1 cellular context compared by ENCODE assay signal in the genomic region with DNA sequence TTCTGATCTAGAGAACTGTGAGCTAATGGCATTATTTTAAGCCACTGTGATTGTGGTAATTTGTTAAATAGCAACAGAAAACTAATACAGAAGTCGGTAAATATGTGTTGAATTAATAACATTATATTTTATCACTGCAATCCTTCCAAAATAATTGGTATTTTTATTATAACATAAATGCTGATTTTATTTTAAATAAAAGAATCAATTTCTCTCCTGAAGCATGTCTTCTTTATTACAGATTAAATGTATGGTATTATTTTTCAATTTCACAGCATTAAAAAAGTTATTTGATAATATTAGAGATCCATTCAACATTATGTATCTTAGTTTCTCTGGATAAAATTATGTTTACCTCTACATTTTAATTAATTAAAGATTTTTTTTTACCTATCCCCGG.
TF ChIP-seq lines count a peak whose summit lies in the region.

No MANE protein-coding gene starts in this region.

TF ChIP-seq in GM23338, 12 proteins besides CTCF, POLR2A, EP300 and RAD21 (continued from another document):
- TF ChIP-seq EZH2phosphoT487 (IDR thresholded peaks at IDR 0.05; ENCODE audit: unreplicated experiment) (no peak), ZNF331 (CRISPR knock-in tag; IDR thresholded peaks at IDR 0.05; ENCODE audit: low read depth) (no peak)
TF ChIP-seq in GM23338: peak in this region for 0.
